Comparison of ENCODE assay signal across 20 cellular contexts in the genomic region with DNA sequence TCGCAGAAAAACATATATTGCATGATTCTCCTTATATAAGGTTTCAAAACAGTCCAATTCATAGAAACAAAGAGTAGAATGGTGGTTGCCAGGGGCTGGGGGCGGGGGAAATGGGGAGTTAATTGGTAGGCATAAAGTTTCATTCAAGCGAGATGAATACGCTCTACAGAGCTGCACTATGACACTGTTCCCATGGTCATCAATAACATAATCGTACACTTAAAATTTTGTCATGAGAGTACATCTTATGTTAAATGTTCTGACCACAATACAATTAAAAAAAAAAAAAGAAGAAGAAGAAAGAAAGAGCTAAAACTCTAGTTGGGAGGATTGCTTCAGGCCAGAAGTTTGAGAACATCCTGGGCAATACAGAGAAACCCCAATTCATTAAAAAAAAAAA. TPM values are rescaled to one million over a fixed set of nuclear protein-coding genes. Genes with fewer than 3 reads are reported as not detected.
A peak's percentile ranks its signal among the peaks of the same experiment; 100 is the strongest.
DNase-seq lines count a peak whose midpoint lies in the region; TF ChIP-seq lines count a peak whose summit lies in the region.
"Had no signal": no experiment of that assay in that cellular context is flagged by ENCODE, and none has a peak within 500 bp of the region (broad histone marks: within the 10 kb centered on the region; RNA-seq: fewer than 3 reads in every experiment).

No MANE protein-coding gene starts in this region.

- peaks cover 54% of the 10 kb centered on the region for H3K4me1 Mint-ChIP-seq in activated naive CD8-positive, alpha-beta T cell (ENCODE audit: low read depth)
- peaks cover 32% of the 10 kb centered on the region for H3K4me1 Mint-ChIP-seq in activated naive CD8-positive, alpha-beta T cell treated with anti-CD3 and anti-CD28 coated beads for 36 hours
- H3K4me1 Mint-ChIP-seq in nephron progenitor cell: peaks cover 60% of the 10 kb centered on the region

- no peak for DNase-seq in activated naive CD8-positive, alpha-beta T cell treated with anti-CD3 and anti-CD28 coated beads for 36 hours
- DNase-seq in SK-N-MC (ENCODE audit: low read depth, low spot score) (no peak), dedifferentiated amniotic fluid mesenchymal stem cell (ENCODE audit: extremely low spot score) (peak; percentile 8), nephron progenitor cell (no peak), hippocampal formation (lab: John Stamatoyannopoulos, UW) (no peak), NCI-H2081 (lab: John Stamatoyannopoulos, UW) (no peak), KBM-7 (no peak)
- DNase-seq: AML-193; Calu3; CD4-positive, alpha-beta memory T cell; DMS79 treated with DMSO at 0.1 percent for 48 hours; GF-D8; GOT3; H7; HFFc6 had no signal

- in situ Hi-C loops in KBM-7 (cut with MboI; ENCODE audit: low pct_unique_long_range_greater_than_20kb, low sequenced_read_pairs): no loop called here

- H3K9me3 ChIP-seq in SK-N-MC (ENCODE audit: low read depth, low read length): no peaks in the 10 kb centered on the region
- H3K9me3 ChIP-seq: A549 had no signal

- no peak for TF ChIP-seq CTCF in nephron progenitor cell (IDR thresholded peaks at IDR 0.05)

- H3K36me3 Mint-ChIP-seq in activated naive CD8-positive, alpha-beta T cell: peaks cover 3% of the 10 kb centered on the region
- H3K36me3 Mint-ChIP-seq in activated naive CD8-positive, alpha-beta T cell treated with anti-CD3 and anti-CD28 coated beads for 36 hours: peaks cover 25% of the 10 kb centered on the region
- H3K36me3 Mint-ChIP-seq in nephron progenitor cell (ENCODE audit: low read depth): peaks cover 43% of the 10 kb centered on the region

- H3K27ac ChIP-seq in SK-N-MC: peak overlapping the region; percentile 19; the same call in 1 of the 2 replicates
- H3K27ac ChIP-seq: 22Rv1, A549, C4-2B, HL-60 had no signal

- no peak overlapping the region for H3K4me3 ChIP-seq in SK-N-MC
- H3K4me3 ChIP-seq: A549 had no signal

- H3K9ac ChIP-seq in SK-N-MC (ENCODE audit: insufficient read length): no peak overlapping the region

- no peaks in the 10 kb centered on the region for H3K27me3 Mint-ChIP-seq in activated naive CD8-positive, alpha-beta T cell
- no peaks in the 10 kb centered on the region for H3K27me3 Mint-ChIP-seq in activated naive CD8-positive, alpha-beta T cell treated with anti-CD3 and anti-CD28 coated beads for 36 hours
- H3K27me3 Mint-ChIP-seq in nephron progenitor cell (ENCODE audit: low read depth, poor library complexity): peaks cover 4% of the 10 kb centered on the region
- H3K27me3 Mint-ChIP-seq: CD4-positive, alpha-beta memory T cell had no signal

- H3K4me3 Mint-ChIP-seq in activated naive CD8-positive, alpha-beta T cell: no peak overlapping the region
- H3K4me3 Mint-ChIP-seq in activated naive CD8-positive, alpha-beta T cell treated with anti-CD3 and anti-CD28 coated beads for 36 hours: no peak overlapping the region
- no peak overlapping the region for H3K4me3 Mint-ChIP-seq in nephron progenitor cell
- H3K4me3 Mint-ChIP-seq: CD4-positive, alpha-beta memory T cell; HFFc6 had no signal

- H3K27ac Mint-ChIP-seq in activated naive CD8-positive, alpha-beta T cell: peak overlapping the region; percentile 54
- H3K27ac Mint-ChIP-seq in activated naive CD8-positive, alpha-beta T cell treated with anti-CD3 and anti-CD28 coated beads for 36 hours: no peak overlapping the region
- peak overlapping the region; percentile 24 for H3K27ac Mint-ChIP-seq in nephron progenitor cell
- H3K27ac Mint-ChIP-seq: HFFc6 had no signal

- H3K36me3 ChIP-seq in SK-N-MC (ENCODE audit: insufficient read depth, low read length): peaks cover 25% of the 10 kb centered on the region

- no peaks in the 10 kb centered on the region for H3K9me3 Mint-ChIP-seq in activated naive CD8-positive, alpha-beta T cell (ENCODE audit: low read depth)
- no peaks in the 10 kb centered on the region for H3K9me3 Mint-ChIP-seq in activated naive CD8-positive, alpha-beta T cell treated with anti-CD3 and anti-CD28 coated beads for 36 hours
- H3K9me3 Mint-ChIP-seq in nephron progenitor cell: no peaks in the 10 kb centered on the region
- H3K9me3 Mint-ChIP-seq: CD4-positive, alpha-beta memory T cell; HFFc6 had no signal

RNA-seq across cellular contexts. Expression of gene PIP4K2B, which starts 5.1 kb away (rescaled TPM):
- 10 to 100 TPM; 39.6 to 41.1 TPM for total RNA-seq in activated naive CD8-positive, alpha-beta T cell treated with anti-CD3 and anti-CD28 coated beads for 36 hours

RNA-seq across cellular contexts. Expression of gene CWC25, which starts 30.9 kb away (rescaled TPM):
- 10 to 100 TPM; 22.3 to 25.6 TPM for total RNA-seq in activated naive CD8-positive, alpha-beta T cell treated with anti-CD3 and anti-CD28 coated beads for 36 hours

RNA-seq across cellular contexts. Expression of gene PSMB3, which starts 41.7 kb away (rescaled TPM):
- total RNA-seq in activated naive CD8-positive, alpha-beta T cell treated with anti-CD3 and anti-CD28 coated beads for 36 hours: 100 to 1,000 TPM; 284 to 288 TPM

RNA-seq across cellular contexts. Expression of gene PCGF2, which starts 46.1 kb away (rescaled TPM):
- total RNA-seq in activated naive CD8-positive, alpha-beta T cell treated with anti-CD3 and anti-CD28 coated beads for 36 hours: under 1 TPM; 0.40 to 0.74 TPM
- total RNA-seq: CD4-positive, alpha-beta memory T cell had no signal

RNA-seq across cellular contexts. Expression of gene RPL23, which starts 59.3 kb away (rescaled TPM):
- 1,000 to 10,000 TPM; 1,956 to 1,966 TPM for total RNA-seq in activated naive CD8-positive, alpha-beta T cell treated with anti-CD3 and anti-CD28 coated beads for 36 hours
